Comparison of ENCODE assay signal across 16 cellular contexts in the genomic region with DNA sequence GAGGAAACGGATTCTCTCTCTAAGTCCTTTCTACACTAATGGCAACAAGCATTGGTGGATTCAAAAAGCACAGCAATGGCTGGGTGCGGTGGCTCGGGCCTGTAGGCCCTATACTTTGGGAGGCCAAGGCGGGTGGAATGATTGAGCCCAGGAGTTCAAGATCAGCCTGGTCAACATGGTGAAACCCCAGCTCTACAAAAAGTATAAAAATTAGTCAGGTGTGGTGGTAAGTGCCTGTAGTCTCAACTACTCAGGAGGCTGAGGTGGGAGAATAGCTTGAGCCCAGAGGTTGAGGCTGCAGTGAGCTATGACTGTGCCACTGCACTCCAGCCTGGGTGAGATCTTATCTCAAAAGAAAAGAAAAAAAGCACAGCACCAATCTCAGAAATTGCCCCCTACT.
"Had no signal": no experiment of that assay in that cellular context is flagged by ENCODE, and none has a peak within 500 bp of the region (broad histone marks: within the 10 kb centered on the region; RNA-seq: fewer than 3 reads in every experiment).

No MANE protein-coding gene starts in this region.

- DNase-seq: activated CD8-positive, alpha-beta memory T cell treated with anti-CD3 and anti-CD28 coated beads, Interleukin-2, amount 50 U/mL, for 48 hours; aorta; effector memory CD8-positive, alpha-beta T cell; foreskin keratinocyte; head of caudate nucleus; kidney glomerular epithelial cell; mesendoderm; nucleus accumbens; SIG-M5; tibial artery had no signal

- ATAC-seq: effector memory CD8-positive, alpha-beta T cell; foreskin keratinocyte; WTC11 had no signal

- H3K27ac ChIP-seq: foreskin keratinocyte, tibial artery had no signal

- H3K9me3 ChIP-seq: tibial artery had no signal

- H3K4me3 ChIP-seq: tibial artery had no signal

- H3K27ac Mint-ChIP-seq: dendritic cell treated with granulocyte-macrophage colony-stimulating factor and Interleukin-4, amounts not matched to agents 40 ng/mL and 50 ng/mL, for 4 days; nephron; T-helper 1 cell treated with Interleukin-12 subunit alpha and Interleukin-12 subunit beta and Interleukin-4 antibody, amounts not matched to agents 30 μg/mL and 1 μg/mL, for 36 hours; WTC11 had no signal

- H3K4me1 ChIP-seq: foreskin keratinocyte, tibial artery had no signal

- H3K4me3 Mint-ChIP-seq: dendritic cell treated with granulocyte-macrophage colony-stimulating factor and Interleukin-4, amounts not matched to agents 40 ng/mL and 50 ng/mL, for 4 days; effector memory CD8-positive, alpha-beta T cell; nephron; T-helper 1 cell treated with Interleukin-12 subunit alpha and Interleukin-12 subunit beta and Interleukin-4 antibody, amounts not matched to agents 30 μg/mL and 1 μg/mL, for 36 hours; WTC11 had no signal

- H3K27me3 ChIP-seq: foreskin keratinocyte, tibial artery had no signal

- FAIRE-seq: TTC549, urothelium cell line had no signal

- H3K36me3 ChIP-seq: tibial artery had no signal

- H3K4me1 Mint-ChIP-seq: nephron had no signal

- H3K9me3 Mint-ChIP-seq: dendritic cell treated with granulocyte-macrophage colony-stimulating factor and Interleukin-4, amounts not matched to agents 40 ng/mL and 50 ng/mL, for 4 days; effector memory CD8-positive, alpha-beta T cell; nephron; T-helper 1 cell treated with Interleukin-12 subunit alpha and Interleukin-12 subunit beta and Interleukin-4 antibody, amounts not matched to agents 30 μg/mL and 1 μg/mL, for 36 hours had no signal

- H3K27me3 Mint-ChIP-seq: dendritic cell treated with granulocyte-macrophage colony-stimulating factor and Interleukin-4, amounts not matched to agents 40 ng/mL and 50 ng/mL, for 4 days; effector memory CD8-positive, alpha-beta T cell had no signal
